2 cellular contexts compared by ENCODE assay signal in the genomic region with DNA sequence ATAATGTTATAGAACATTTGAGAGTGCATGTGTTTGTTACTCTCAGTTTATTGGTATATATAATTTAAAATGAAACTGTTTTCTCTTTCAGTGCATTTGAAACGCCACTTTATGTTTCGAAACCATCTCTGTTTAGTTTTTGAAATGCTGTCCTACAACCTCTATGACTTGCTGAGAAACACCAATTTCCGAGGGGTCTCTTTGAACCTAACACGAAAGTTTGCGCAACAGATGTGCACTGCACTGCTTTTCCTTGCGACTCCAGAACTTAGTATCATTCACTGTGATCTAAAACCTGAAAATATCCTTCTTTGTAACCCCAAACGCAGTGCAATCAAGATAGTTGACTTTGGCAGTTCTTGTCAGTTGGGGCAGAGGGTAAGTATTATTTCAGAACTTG.
TF ChIP-seq lines count a peak whose summit lies in the region.

No MANE protein-coding gene starts in this region.

TF ChIP-seq in HepG2, 621 proteins besides CTCF, POLR2A, EP300 and RAD21 (continued from another document):
- TF ChIP-seq HNRNPK (IDR thresholded peaks at IDR 0.05; ENCODE audit: low read depth, low read length, poor library complexity, severe bottlenecking), result no peak
- peak; percentile 37 for TF ChIP-seq CEBPB (IDR thresholded peaks at IDR 0.05; ENCODE audit: borderline replicate concordance, low read depth, low read length)
- no peak for TF ChIP-seq ZNF614 (CRISPR knock-in tag; IDR thresholded peaks at IDR 0.05; ENCODE audit: borderline replicate concordance)
- no peak for TF ChIP-seq RBFOX2 (IDR thresholded peaks at IDR 0.05; ENCODE audit: low read depth, low read length)
- TF ChIP-seq, protein P1, sequence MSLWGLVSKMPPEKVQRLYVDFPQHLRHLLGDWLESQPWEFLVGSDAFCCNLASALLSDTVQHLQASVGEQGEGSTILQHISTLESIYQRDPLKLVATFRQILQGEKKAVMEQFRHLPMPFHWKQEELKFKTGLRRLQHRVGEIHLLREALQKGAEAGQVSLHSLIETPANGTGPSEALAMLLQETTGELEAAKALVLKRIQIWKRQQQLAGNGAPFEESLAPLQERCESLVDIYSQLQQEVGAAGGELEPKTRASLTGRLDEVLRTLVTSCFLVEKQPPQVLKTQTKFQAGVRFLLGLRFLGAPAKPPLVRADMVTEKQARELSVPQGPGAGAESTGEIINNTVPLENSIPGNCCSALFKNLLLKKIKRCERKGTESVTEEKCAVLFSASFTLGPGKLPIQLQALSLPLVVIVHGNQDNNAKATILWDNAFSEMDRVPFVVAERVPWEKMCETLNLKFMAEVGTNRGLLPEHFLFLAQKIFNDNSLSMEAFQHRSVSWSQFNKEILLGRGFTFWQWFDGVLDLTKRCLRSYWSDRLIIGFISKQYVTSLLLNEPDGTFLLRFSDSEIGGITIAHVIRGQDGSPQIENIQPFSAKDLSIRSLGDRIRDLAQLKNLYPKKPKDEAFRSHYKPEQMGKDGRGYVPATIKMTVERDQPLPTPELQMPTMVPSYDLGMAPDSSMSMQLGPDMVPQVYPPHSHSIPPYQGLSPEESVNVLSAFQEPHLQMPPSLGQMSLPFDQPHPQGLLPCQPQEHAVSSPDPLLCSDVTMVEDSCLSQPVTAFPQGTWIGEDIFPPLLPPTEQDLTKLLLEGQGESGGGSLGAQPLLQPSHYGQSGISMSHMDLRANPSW (CRISPR knock-in tag; IDR thresholded peaks at IDR 0.05; ENCODE audit: borderline replicate concordance), result no peak
- no peak for TF ChIP-seq NR2C2 (CRISPR knock-in tag; IDR thresholded peaks at IDR 0.05; ENCODE audit: borderline replicate concordance)

TF ChIP-seq in GM12878, 131 proteins besides CTCF, POLR2A, EP300 and RAD21 (continued from another document):
- no peak for TF ChIP-seq ZNF24 (IDR thresholded peaks at IDR 0.05)
